In genomic region chr7:117470777-117471176, GRCh38 we compare ENCODE assay signal across 16 cellular contexts. TPM values are rescaled to one million over a fixed set of nuclear protein-coding genes. Genes with fewer than 3 reads are reported as not detected.
A peak's percentile ranks its signal among the peaks of the same experiment; 100 is the strongest.
DNase-seq lines count a peak whose midpoint lies in the region; ATAC-seq and TF ChIP-seq lines count a peak whose summit lies in the region.
"Had no signal": no experiment of that assay in that cellular context is flagged by ENCODE, and none has a peak within 500 bp of the region (broad histone marks: within the 10 kb centered on the region; RNA-seq: fewer than 3 reads in every experiment).

No MANE protein-coding gene starts in this region.

- CTCF ChIA-PET in MCF 10A (lab: Yijun Ruan, JAX) = interaction anchor here (0.9 to 1.8 kb wide), 2 partner anchors 11 to 281 kb away, joined by 3 to 9 read pairs; no protein-coding TSS in a partner anchor

- H3K9me3 Mint-ChIP-seq in MCF 10A (ENCODE audit: unreplicated experiment) = no peaks in the 10 kb centered on the region
- H3K9me3 Mint-ChIP-seq: activated naive CD4-positive, alpha-beta T cell treated with anti-CD3 and anti-CD28 coated beads, Interleukin-2, amount 10 ng/mL, durations not matched to agents 7 days and 5 days; central memory CD8-positive, alpha-beta T cell had no signal

- H3K4me3 Mint-ChIP-seq in MCF 10A (ENCODE audit: unreplicated experiment) = no peak overlapping the region
- H3K4me3 Mint-ChIP-seq: activated naive CD4-positive, alpha-beta T cell treated with anti-CD3 and anti-CD28 coated beads, Interleukin-2, amount 10 ng/mL, durations not matched to agents 7 days and 5 days; central memory CD8-positive, alpha-beta T cell had no signal

- no peaks in the 10 kb centered on the region for H3K36me3 Mint-ChIP-seq in MCF 10A (ENCODE audit: insufficient read depth, unreplicated experiment)
- H3K36me3 Mint-ChIP-seq: activated naive CD4-positive, alpha-beta T cell treated with anti-CD3 and anti-CD28 coated beads, Interleukin-2, amount 10 ng/mL, durations not matched to agents 7 days and 5 days had no signal

- H3K27ac Mint-ChIP-seq in MCF 10A (ENCODE audit: low read depth, unreplicated experiment) = no peak overlapping the region
- H3K27ac Mint-ChIP-seq: activated naive CD4-positive, alpha-beta T cell treated with anti-CD3 and anti-CD28 coated beads, Interleukin-2, amount 10 ng/mL, durations not matched to agents 7 days and 5 days had no signal

- no peaks in the 10 kb centered on the region for H3K36me3 ChIP-seq in KOPT-K1 (ENCODE audit: insufficient read depth, low read length)
- no peaks in the 10 kb centered on the region for H3K36me3 ChIP-seq in mucosa of descending colon (ENCODE audit: low read depth)
- H3K36me3 ChIP-seq: ovary had no signal

- H3K27me3 Mint-ChIP-seq in MCF 10A (ENCODE audit: insufficient read depth, unreplicated experiment) = peaks cover 83% of the 10 kb centered on the region
- H3K27me3 Mint-ChIP-seq: activated naive CD4-positive, alpha-beta T cell treated with anti-CD3 and anti-CD28 coated beads, Interleukin-2, amount 10 ng/mL, durations not matched to agents 7 days and 5 days; central memory CD8-positive, alpha-beta T cell had no signal

- BruUV-seq in MCF 10A (replicated peaks; lab: Mats Ljungman, UMichigan) = no TSS peak

- no peak for TF ChIP-seq CTCF in mucosa of descending colon (IDR thresholded peaks at IDR 0.05)
- no peak for TF ChIP-seq CTCF in MCF 10A (IDR thresholded peaks at IDR 0.05; ENCODE audit: unreplicated experiment)

- H3K4me1 Mint-ChIP-seq in MCF 10A (ENCODE audit: insufficient read depth, unreplicated experiment) = no peaks in the 10 kb centered on the region
- H3K4me1 Mint-ChIP-seq: activated naive CD4-positive, alpha-beta T cell treated with anti-CD3 and anti-CD28 coated beads, Interleukin-2, amount 10 ng/mL, durations not matched to agents 7 days and 5 days; central memory CD8-positive, alpha-beta T cell had no signal

- no peaks in the 10 kb centered on the region for H3K9me3 ChIP-seq in KOPT-K1 (ENCODE audit: insufficient read depth, low read length, poor library complexity, severe bottlenecking)
- H3K9me3 ChIP-seq in mucosa of descending colon = no peaks in the 10 kb centered on the region
- H3K9me3 ChIP-seq: ovary had no signal

- DNase-seq in mucosa of descending colon (peak in 2 of 3 donors; percentile 23 to 33), NCI-H526 treated with DMSO at 0.1 percent for 48 hours (lab: John Stamatoyannopoulos, UW) (no peak), 8988T (no peak), MCF 10A (ENCODE audit: unreplicated experiment) (no peak)
- DNase-seq: activated CD4-positive, alpha-beta T cell treated with anti-CD3 and anti-CD28 coated beads, Interleukin-2, amount 50 U/mL, for 4 hours; activated naive CD4-positive, alpha-beta T cell treated with anti-CD3 and anti-CD28 coated beads, Interleukin-2, amount 10 ng/mL, durations not matched to agents 7 days and 5 days; NCI-H1436; ovary; stimulated activated CD4-positive, alpha-beta T cell treated with anti-CD3 and anti-CD28 coated beads, Interleukin-4, amount 100 ng/mL, for 4 hours; T-helper 2 cell had no signal

- POLR2A ChIA-PET in MCF 10A (lab: Yijun Ruan, JAX) = no interaction called here

- H3K27ac ChIP-seq in KOPT-K1 (ENCODE audit: low read depth, low read length, poor library complexity, severe bottlenecking) = peak overlapping the region; percentile 61
- H3K27ac ChIP-seq: ovary had no signal

- H3K4me3 ChIP-seq in mucosa of descending colon = no peak overlapping the region
- H3K4me3 ChIP-seq: ovary had no signal

- ATAC-seq in GM18519 (IDR thresholded peaks at IDR 0.05; ENCODE audit: low FRiP score, unreplicated experiment) (peak; percentile 39), GM21786 (IDR thresholded peaks at IDR 0.05; ENCODE audit: unreplicated experiment) (peak; percentile 50), mucosa of descending colon (peak; percentile 41)
- ATAC-seq: HCT116, Panc1 had no signal

- H3K4me1 ChIP-seq in mucosa of descending colon (ENCODE audit: low read depth) = no peaks in the 10 kb centered on the region

- intact Hi-C loops in mucosa of descending colon (cut with DNase I, micrococcal nuclease) (no loop called here), MCF 10A (cut with micrococcal nuclease) (no loop called here)

RNA-seq across cellular contexts. Expression of gene CFTR, which starts 9.0 kb away (rescaled TPM):
- total RNA-seq in mucosa of descending colon (100 to 1,000 TPM in 1 of 3 donors, 10 to 100 TPM in 2; 85.9 to 176 (median 94.9) TPM), MCF 10A (2022) (not detected in 2 replicates)

RNA-seq across cellular contexts. Expression of gene ASZ1, which starts 43.5 kb away (rescaled TPM):
- not detected for total RNA-seq in mucosa of descending colon
- total RNA-seq in MCF 10A (2022) = not detected in 2 replicates
- total RNA-seq: ovary had no signal

Comparison
In these comparisons a context has a peak if more than half of its experiments do, and no peak if none do; other contexts are left out.
1. DNase-seq: peak in mucosa of descending colon (2 of 3); none in NCI-H526 treated with DMSO at 0.1 percent for 48 hours (single experiment), 8988T (single experiment) and MCF 10A (single experiment).
2. RNA of gene CFTR, which starts 9.0 kb away (total RNA-seq): 85.9 to 176 TPM in mucosa of descending colon; not detected in MCF 10A; every median in the first group is over 10 times any median in the second.
3. Peak in every context shown above with its lines, with median percentiles within 50 percentile points of each other: ATAC-seq.